ENCODE assay signal across 1 cellular context in genomic region chr1:95095833-95096217, GRCh38.
TF ChIP-seq lines count a peak whose summit lies in the region.

No MANE protein-coding gene starts in this region.

TF ChIP-seq in WTC11, 78 proteins besides CTCF, POLR2A, EP300 and RAD21 (continued from another document):
- no peak for TF ChIP-seq PRDM15 (CRISPR knock-in tag; IDR thresholded peaks at IDR 0.05)
- TF ChIP-seq GABPB1 (CRISPR knock-in tag; IDR thresholded peaks at IDR 0.05) = peak; percentile 92
TF ChIP-seq in WTC11: peak in this region for 1.
